1 cellular context compared by ENCODE assay signal in the genomic region with DNA sequence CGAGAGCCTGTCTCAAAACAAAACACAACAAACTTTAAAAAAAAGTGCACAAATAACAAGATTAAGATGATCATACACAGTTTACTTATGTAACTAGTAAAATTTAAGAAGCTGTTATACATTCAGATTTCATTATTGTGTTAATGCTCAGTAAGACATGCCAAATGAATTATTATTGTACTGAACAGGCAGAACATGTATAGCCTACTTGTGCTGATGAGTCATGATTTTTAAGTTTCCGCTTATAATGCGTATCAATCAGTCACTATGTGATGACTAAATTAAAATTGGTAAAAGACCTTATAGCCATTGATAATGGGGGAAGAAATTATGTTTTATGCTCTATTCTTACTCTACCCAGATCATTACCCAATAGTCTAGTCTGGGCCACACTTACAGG.
TF ChIP-seq lines count a peak whose summit lies in the region.

No MANE protein-coding gene starts in this region.

TF ChIP-seq in A549, 52 proteins besides CTCF, POLR2A, EP300 and RAD21:
- TF ChIP-seq FOSL2 (IDR thresholded peaks at IDR 0.05), result no peak
- peak; percentile 46; the same call in 1 of the 2 replicates for TF ChIP-seq FOSL2 (CRISPR knock-in tag; IDR thresholded peaks at IDR 0.05)
- no peak for TF ChIP-seq CBX8 (IDR thresholded peaks at IDR 0.05)
